ENCODE assay signal across 11 cellular contexts in the genomic region with DNA sequence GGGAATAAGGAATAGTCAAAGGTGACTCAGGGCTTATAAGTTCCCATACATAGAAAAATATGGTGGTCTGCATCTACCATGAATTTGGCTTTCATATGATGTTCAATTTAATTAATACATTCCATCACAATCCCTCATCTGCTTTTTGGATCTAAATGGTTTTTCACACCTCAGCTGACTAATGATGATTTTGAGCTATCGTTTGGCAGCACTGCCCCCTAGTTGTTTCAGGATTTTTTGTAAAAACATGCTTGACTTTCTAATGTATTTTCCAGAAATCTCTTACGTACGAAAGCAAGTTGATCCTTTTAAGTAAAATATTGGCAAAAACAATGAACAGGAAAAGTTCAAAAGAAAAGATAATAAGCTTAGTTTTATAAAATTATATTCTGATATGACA.
DNase-seq lines count a peak whose midpoint lies in the region; ATAC-seq, FAIRE-seq and TF ChIP-seq lines count a peak whose summit lies in the region.
"Had no signal": no experiment of that assay in that cellular context is flagged by ENCODE, and none has a peak within 500 bp of the region (broad histone marks: within the 10 kb centered on the region; RNA-seq: fewer than 3 reads in every experiment).

No MANE protein-coding gene starts in this region.

- H2AK5ac ChIP-seq in mesenchymal stem cell (ENCODE audit: low read length, severe bottlenecking), result no peak overlapping the region

- H3K9me3 ChIP-seq in mesenchymal stem cell (ENCODE audit: control insufficient read depth, low read length), result no peaks in the 10 kb centered on the region
- H3K9me3 ChIP-seq: breast epithelium had no signal

- no peak overlapping the region for H2BK120ac ChIP-seq in mesenchymal stem cell (ENCODE audit: low read depth, low read length)

- no peak overlapping the region for H4K91ac ChIP-seq in mesenchymal stem cell (ENCODE audit: low read length)

- H2BK12ac ChIP-seq in mesenchymal stem cell (ENCODE audit: low read length in 2 of 2), result no peak overlapping the region

- no peak overlapping the region for H4K8ac ChIP-seq in mesenchymal stem cell (ENCODE audit: low read length)

- no peak overlapping the region for H2BK5ac ChIP-seq in mesenchymal stem cell (ENCODE audit: low read depth, low read length, poor library complexity, severe bottlenecking)

- no peak overlapping the region for H3K4ac ChIP-seq in mesenchymal stem cell (ENCODE audit: low read depth in 1 of 2, low read length in 2 of 2)

- peaks cover 13% of the 10 kb centered on the region for H3K4me1 Mint-ChIP-seq in osteocyte (ENCODE audit: unreplicated experiment)
- H3K4me1 Mint-ChIP-seq: stimulated activated memory B cell treated with anti-CD40 and anti-IgM and Interleukin-4, amounts not matched to agents 10 μg/mL and 1 μg/mL and 100 μg/mL, for 72 hours had no signal

- H3K27me3 ChIP-seq in bronchial epithelial cell (ENCODE audit: control insufficient read depth, insufficient read depth, low read length) (no peaks in the 10 kb centered on the region), mesenchymal stem cell (ENCODE audit: control insufficient read depth in 1 of 2, insufficient read depth in 1 of 2, low read length in 2 of 2) (no peaks in the 10 kb centered on the region)
- H3K27me3 ChIP-seq: breast epithelium had no signal

- no peaks in the 10 kb centered on the region for H3K36me3 ChIP-seq in bronchial epithelial cell (ENCODE audit: control insufficient read depth, insufficient read depth, low read length)
- H3K36me3 ChIP-seq in mesenchymal stem cell (ENCODE audit: control insufficient read depth in 1 of 2, insufficient read depth in 2 of 2, low read depth in 1 of 2, low read length in 2 of 2), result no peaks in the 10 kb centered on the region
- H3K36me3 ChIP-seq: breast epithelium had no signal

- H3K27ac Mint-ChIP-seq in osteocyte (ENCODE audit: unreplicated experiment), result no peak overlapping the region
- H3K27ac Mint-ChIP-seq: stimulated activated memory B cell treated with anti-CD40 and anti-IgM and Interleukin-4, amounts not matched to agents 10 μg/mL and 1 μg/mL and 100 μg/mL, for 72 hours had no signal

- no peaks in the 10 kb centered on the region for H3K4me1 ChIP-seq in mesenchymal stem cell (ENCODE audit: control insufficient read depth, insufficient read depth, low read depth, low read length)
- H3K4me1 ChIP-seq: breast epithelium had no signal

- H3K36me3 Mint-ChIP-seq in osteocyte (ENCODE audit: unreplicated experiment), result no peaks in the 10 kb centered on the region
- H3K36me3 Mint-ChIP-seq: stimulated activated memory B cell treated with anti-CD40 and anti-IgM and Interleukin-4, amounts not matched to agents 10 μg/mL and 1 μg/mL and 100 μg/mL, for 72 hours had no signal

- H3K9ac ChIP-seq in mesenchymal stem cell (ENCODE audit: low read length), result no peak overlapping the region

- H3K4me3 ChIP-seq in bronchial epithelial cell (ENCODE audit: low read depth, low read length) (no peak overlapping the region), mesenchymal stem cell (ENCODE audit: insufficient read depth in 1 of 2, low read depth in 1 of 2, low read length in 2 of 2) (no peak overlapping the region)
- H3K4me3 ChIP-seq: breast epithelium had no signal

- H3K14ac ChIP-seq in mesenchymal stem cell (ENCODE audit: low read length in 2 of 2), result no peak overlapping the region

- no peak overlapping the region for H2BK15ac ChIP-seq in mesenchymal stem cell (ENCODE audit: low read depth, poor library complexity, severe bottlenecking)

- 33% methylated on average over 1 of the region's 3 CpGs for WGBS in mesenchymal stem cell

- no peak overlapping the region for H3K4me3 Mint-ChIP-seq in osteocyte (ENCODE audit: unreplicated experiment)
- H3K4me3 Mint-ChIP-seq: stimulated activated memory B cell treated with anti-CD40 and anti-IgM and Interleukin-4, amounts not matched to agents 10 μg/mL and 1 μg/mL and 100 μg/mL, for 72 hours had no signal

- H3K23ac ChIP-seq in mesenchymal stem cell (ENCODE audit: low read length in 2 of 2), result no peak overlapping the region

- peak; percentile 39 for TF ChIP-seq CTCF in bronchial epithelial cell (IDR thresholded peaks at IDR 0.05; ENCODE audit: insufficient read depth, low read length, severe bottlenecking)
- peak; percentile 56 for TF ChIP-seq CTCF in osteocyte (IDR thresholded peaks at IDR 0.05)

- no peaks in the 10 kb centered on the region for H3K79me1 ChIP-seq in mesenchymal stem cell (replicated peaks; ENCODE audit: low read length, poor library complexity, severe bottlenecking)

- H3K9me3 Mint-ChIP-seq in osteocyte (ENCODE audit: unreplicated experiment), result no peaks in the 10 kb centered on the region
- H3K9me3 Mint-ChIP-seq: stimulated activated memory B cell treated with anti-CD40 and anti-IgM and Interleukin-4, amounts not matched to agents 10 μg/mL and 1 μg/mL and 100 μg/mL, for 72 hours had no signal

- ATAC-seq in left lobe of liver, result no peak
- ATAC-seq: stimulated activated memory B cell treated with anti-CD40 and anti-IgM and Interleukin-4, amounts not matched to agents 10 μg/mL and 1 μg/mL and 100 μg/mL, for 72 hours had no signal

- no peak overlapping the region for H3K18ac ChIP-seq in mesenchymal stem cell (ENCODE audit: low read depth in 1 of 2, low read length in 2 of 2)

- peak; percentile 3 for DNase-seq in NCI-H2171 treated with DMSO at 0.1 percent for 48 hours (lab: John Stamatoyannopoulos, UW)
- DNase-seq in NCI-H2171 (lab: John Stamatoyannopoulos, UW), result no peak
- DNase-seq in NAMALWA (ENCODE audit: low spot score), result peak; percentile 54
- peak; percentile 14 for DNase-seq in bronchial epithelial cell (ENCODE audit: low read depth)
- DNase-seq in osteocyte (ENCODE audit: extremely low spot score, unreplicated experiment), result no peak
- DNase-seq in NCI-H2107 (lab: John Stamatoyannopoulos, UW), result no peak
- DNase-seq in left lobe of liver (ENCODE audit: low spot score), result no peak
- no peak for DNase-seq in mesenchymal stem cell
- DNase-seq: activated CD4-positive, CD25-positive, alpha-beta regulatory T cell had no signal

- no peak overlapping the region for H3K27ac ChIP-seq in mesenchymal stem cell (ENCODE audit: low read length, poor library complexity, severe bottlenecking)
- H3K27ac ChIP-seq: breast epithelium had no signal

- no peak overlapping the region for H2AFZ ChIP-seq in mesenchymal stem cell (ENCODE audit: low read depth, low read length)

- no peak overlapping the region for H3K4me2 ChIP-seq in mesenchymal stem cell (ENCODE audit: low read length, poor library complexity, severe bottlenecking)

- no peak for FAIRE-seq in bronchial epithelial cell (lab: Jason Lieb, UNC)

- no peaks in the 10 kb centered on the region for H3K27me3 Mint-ChIP-seq in osteocyte (ENCODE audit: unreplicated experiment)
- H3K27me3 Mint-ChIP-seq: stimulated activated memory B cell treated with anti-CD40 and anti-IgM and Interleukin-4, amounts not matched to agents 10 μg/mL and 1 μg/mL and 100 μg/mL, for 72 hours had no signal

Comparison
In these comparisons a context has a peak if more than half of its experiments do, and no peak if none do; other contexts are left out.
1. DNase-seq: peak in NCI-H2171 treated with DMSO at 0.1 percent for 48 hours (single experiment), NAMALWA (single experiment) and bronchial epithelial cell (single experiment); none in NCI-H2171 (single experiment), osteocyte (single experiment), NCI-H2107 (single experiment), left lobe of liver (single experiment) and mesenchymal stem cell (single experiment).